ENCODE assay signal across 1 cellular context in genomic region chr3:42019144-42019952, GRCh38.
TF ChIP-seq lines count a peak whose summit lies in the region.

No MANE protein-coding gene starts in this region.

TF ChIP-seq in HepG2, 621 proteins besides CTCF, POLR2A, EP300 and RAD21 (continued from another document and continues in another):
- no peak for TF ChIP-seq ATF4 (CRISPR knock-in tag; IDR thresholded peaks at IDR 0.05)
- no peak for TF ChIP-seq ZHX1 (CRISPR knock-in tag; IDR thresholded peaks at IDR 0.05; ENCODE audit: low read depth)
- TF ChIP-seq TBL1XR1 (IDR thresholded peaks at IDR 0.05; ENCODE audit: borderline replicate concordance, low read length, partially characterized antibody): peak; percentile 10
- no peak for TF ChIP-seq ARNT2 (CRISPR knock-in tag; IDR thresholded peaks at IDR 0.05; ENCODE audit: low read depth)
- no peak for TF ChIP-seq NR2F2 (IDR thresholded peaks at IDR 0.05; ENCODE audit: borderline replicate concordance, low read depth)
- TF ChIP-seq ATF3 (CRISPR knock-in tag; IDR thresholded peaks at IDR 0.05): no peak
- no peak for TF ChIP-seq RARG (CRISPR knock-in tag; IDR thresholded peaks at IDR 0.05; ENCODE audit: low read depth)
- TF ChIP-seq TBP (CRISPR knock-in tag; IDR thresholded peaks at IDR 0.05): no peak
- TF ChIP-seq PRMT3 (CRISPR knock-in tag; IDR thresholded peaks at IDR 0.05; ENCODE audit: borderline replicate concordance, low read depth): no peak
- TF ChIP-seq ARHGAP35 (CRISPR knock-in tag; IDR thresholded peaks at IDR 0.05; ENCODE audit: borderline replicate concordance): no peak
- TF ChIP-seq CBX5 (CRISPR knock-in tag; IDR thresholded peaks at IDR 0.05; ENCODE audit: borderline replicate concordance): no peak
- TF ChIP-seq ZNF251 (CRISPR knock-in tag; IDR thresholded peaks at IDR 0.05): no peak
- no peak for TF ChIP-seq ZBTB49 (CRISPR knock-in tag; IDR thresholded peaks at IDR 0.05; ENCODE audit: borderline replicate concordance)
- no peak for TF ChIP-seq ZNF556 (CRISPR knock-in tag; IDR thresholded peaks at IDR 0.05; ENCODE audit: borderline replicate concordance)
- TF ChIP-seq ZNF709 (CRISPR knock-in tag; IDR thresholded peaks at IDR 0.05): no peak
- TF ChIP-seq ZNF7 (CRISPR knock-in tag; IDR thresholded peaks at IDR 0.05): no peak
- peak; percentile 44; the same call in 1 of the 2 replicates for TF ChIP-seq RCOR2 (CRISPR knock-in tag; IDR thresholded peaks at IDR 0.05)
- TF ChIP-seq ZNF598 (CRISPR knock-in tag; IDR thresholded peaks at IDR 0.05; ENCODE audit: borderline replicate concordance): no peak
- TF ChIP-seq PAX8 (CRISPR knock-in tag; IDR thresholded peaks at IDR 0.05; ENCODE audit: borderline replicate concordance): no peak
- no peak for TF ChIP-seq ZNF232 (CRISPR knock-in tag; IDR thresholded peaks at IDR 0.05; ENCODE audit: borderline replicate concordance)
- no peak for TF ChIP-seq ZEB1 (IDR thresholded peaks at IDR 0.05; ENCODE audit: insufficient replicate concordance, low read depth)
- 0 out of 2 replicates have a peak, but pooled peaks have one; percentile 13 for TF ChIP-seq CEBPB (IDR thresholded peaks at IDR 0.05; ENCODE audit: borderline replicate concordance, low read depth, low read length)
- TF ChIP-seq ZNF703 (CRISPR knock-in tag; IDR thresholded peaks at IDR 0.05; ENCODE audit: borderline replicate concordance): no peak
- TF ChIP-seq THRA (CRISPR knock-in tag; IDR thresholded peaks at IDR 0.05; ENCODE audit: borderline replicate concordance): no peak
- no peak for TF ChIP-seq REXO4 (CRISPR knock-in tag; IDR thresholded peaks at IDR 0.05; ENCODE audit: borderline replicate concordance)
- peak; percentile 88 for TF ChIP-seq HNF4A (CRISPR knock-in tag; IDR thresholded peaks at IDR 0.05)
- TF ChIP-seq ZNF674 (CRISPR knock-in tag; IDR thresholded peaks at IDR 0.05; ENCODE audit: low read depth): no peak
- no peak for TF ChIP-seq SAFB2 (CRISPR knock-in tag; IDR thresholded peaks at IDR 0.05; ENCODE audit: borderline replicate concordance, low read depth)
- TF ChIP-seq NCOA2 (CRISPR knock-in tag; IDR thresholded peaks at IDR 0.05): peak; percentile 53
- TF ChIP-seq YEATS2 (CRISPR knock-in tag; IDR thresholded peaks at IDR 0.05; ENCODE audit: borderline replicate concordance): no peak
- no peak for TF ChIP-seq ZMAT5 (CRISPR knock-in tag; IDR thresholded peaks at IDR 0.05; ENCODE audit: borderline replicate concordance, low read depth)
- TF ChIP-seq ZNF263 (CRISPR knock-in tag; IDR thresholded peaks at IDR 0.05): no peak
- TF ChIP-seq BRCA1 (CRISPR knock-in tag; IDR thresholded peaks at IDR 0.05): 0 out of 2 replicates have a peak, but pooled peaks have one; percentile 47
- TF ChIP-seq ZNF121 (CRISPR knock-in tag; IDR thresholded peaks at IDR 0.05): peak; percentile 97
- no peak for TF ChIP-seq ZNF879 (CRISPR knock-in tag; IDR thresholded peaks at IDR 0.05)
- no peak for TF ChIP-seq KLF6 (CRISPR knock-in tag; IDR thresholded peaks at IDR 0.05)
- TF ChIP-seq GTF2F1 (IDR thresholded peaks at IDR 0.05; ENCODE audit: low read length): no peak
- TF ChIP-seq MTERF4 (CRISPR knock-in tag; IDR thresholded peaks at IDR 0.05): no peak
- no peak for TF ChIP-seq IKZF5 (CRISPR knock-in tag; IDR thresholded peaks at IDR 0.05)
- peak; percentile 29 for TF ChIP-seq SALL1 (CRISPR knock-in tag; IDR thresholded peaks at IDR 0.05)
- no peak for TF ChIP-seq EHMT2 (IDR thresholded peaks at IDR 0.05; ENCODE audit: borderline replicate concordance, low read depth, low read length)
- 0 out of 4 replicates have a peak, but pooled peaks of 1 of the 2 experiments have one; percentile 25 for TF ChIP-seq NR2F1 (CRISPR knock-in tag; IDR thresholded peaks at IDR 0.05)
- peak; percentile 75 for TF ChIP-seq E2F1 (CRISPR knock-in tag; IDR thresholded peaks at IDR 0.05)
- no peak for TF ChIP-seq MEIS1 (CRISPR knock-in tag; IDR thresholded peaks at IDR 0.05; ENCODE audit: borderline replicate concordance)
- no peak for TF ChIP-seq SATB2 (CRISPR knock-in tag; IDR thresholded peaks at IDR 0.05)
- peak; percentile 53; the same call in 1 of the 2 replicates for TF ChIP-seq PAXIP1 (CRISPR knock-in tag; conservative IDR thresholded peaks at IDR 0.05)
- TF ChIP-seq ARID5B (CRISPR knock-in tag; IDR thresholded peaks at IDR 0.05): peak; percentile 85
